11 cellular contexts compared by ENCODE assay signal in genomic region chrY:8125907-8126571, GRCh38.
"Had no signal": no experiment of that assay in that cellular context is flagged by ENCODE, and none has a peak within 500 bp of the region (broad histone marks: within the 10 kb centered on the region; RNA-seq: fewer than 3 reads in every experiment).

No MANE protein-coding gene starts in this region.

- H3K9me3 Mint-ChIP-seq: activated naive CD4-positive, alpha-beta T cell treated with anti-CD3 and anti-CD28 coated beads, Interleukin-2, amount 50 U/mL, for 24 hours; brain; naive B cell; stimulated activated memory B cell treated with anti-CD40 and anti-IgM and Interleukin-4, amounts not matched to agents 10 μg/mL and 1 μg/mL and 100 μg/mL, for 72 hours; T-helper 2 cell treated with Interferon-gamma antibody and Interleukin-4, amounts not matched to agents 5 μg/mL and 100 μg/mL, for 36 hours had no signal

- ATAC-seq: activated CD4-positive, CD25-positive, alpha-beta regulatory T cell treated with anti-CD3 and anti-CD28 coated beads, Interleukin-2, amount 50 U/mL, for 24 hours; stimulated activated memory B cell treated with anti-CD40 and anti-IgM and Interleukin-4, amounts not matched to agents 10 μg/mL and 1 μg/mL and 100 μg/mL, for 72 hours had no signal

- H3K4me3 Mint-ChIP-seq: activated naive CD4-positive, alpha-beta T cell treated with anti-CD3 and anti-CD28 coated beads, Interleukin-2, amount 50 U/mL, for 24 hours; naive B cell; stimulated activated memory B cell treated with anti-CD40 and anti-IgM and Interleukin-4, amounts not matched to agents 10 μg/mL and 1 μg/mL and 100 μg/mL, for 72 hours; T-helper 2 cell treated with Interferon-gamma antibody and Interleukin-4, amounts not matched to agents 5 μg/mL and 100 μg/mL, for 36 hours had no signal

- H3K27ac ChIP-seq: parathyroid adenoma had no signal

- H3K79me2 ChIP-seq: parathyroid adenoma had no signal

- H3K27ac Mint-ChIP-seq: activated naive CD4-positive, alpha-beta T cell treated with anti-CD3 and anti-CD28 coated beads, Interleukin-2, amount 50 U/mL, for 24 hours; brain; naive B cell; stimulated activated memory B cell treated with anti-CD40 and anti-IgM and Interleukin-4, amounts not matched to agents 10 μg/mL and 1 μg/mL and 100 μg/mL, for 72 hours; T-helper 2 cell treated with Interferon-gamma antibody and Interleukin-4, amounts not matched to agents 5 μg/mL and 100 μg/mL, for 36 hours had no signal

- H3K4me1 ChIP-seq: parathyroid adenoma had no signal

- H3K27me3 Mint-ChIP-seq: activated naive CD4-positive, alpha-beta T cell treated with anti-CD3 and anti-CD28 coated beads, Interleukin-2, amount 50 U/mL, for 24 hours; brain; naive B cell; stimulated activated memory B cell treated with anti-CD40 and anti-IgM and Interleukin-4, amounts not matched to agents 10 μg/mL and 1 μg/mL and 100 μg/mL, for 72 hours had no signal

- DNase-seq: activated effector memory CD4-positive, alpha-beta T cell treated with Interleukin-2 at 50 U/mL for 16 hours; activated T-cell treated with anti-CD3 and anti-CD28 coated beads, Interleukin-2, amount 50 U/mL, for 1 hour; amniotic stem cell; hippocampal formation; naive B cell had no signal

- H2AFZ ChIP-seq: parathyroid adenoma had no signal

- H3K36me3 Mint-ChIP-seq: activated naive CD4-positive, alpha-beta T cell treated with anti-CD3 and anti-CD28 coated beads, Interleukin-2, amount 50 U/mL, for 24 hours; brain; naive B cell; stimulated activated memory B cell treated with anti-CD40 and anti-IgM and Interleukin-4, amounts not matched to agents 10 μg/mL and 1 μg/mL and 100 μg/mL, for 72 hours had no signal

- H3K4me1 Mint-ChIP-seq: activated naive CD4-positive, alpha-beta T cell treated with anti-CD3 and anti-CD28 coated beads, Interleukin-2, amount 50 U/mL, for 24 hours; brain; naive B cell; stimulated activated memory B cell treated with anti-CD40 and anti-IgM and Interleukin-4, amounts not matched to agents 10 μg/mL and 1 μg/mL and 100 μg/mL, for 72 hours had no signal

- H3K9ac ChIP-seq: parathyroid adenoma had no signal
